32 cellular contexts compared by ENCODE assay signal in genomic region chr5:157115012-157115411, GRCh38. TPM values are rescaled to one million over a fixed set of nuclear protein-coding genes. Genes with fewer than 3 reads are reported as not detected.
A peak's percentile ranks its signal among the peaks of the same experiment; 100 is the strongest.
DNase-seq lines count a peak whose midpoint lies in the region; ATAC-seq, FAIRE-seq and TF ChIP-seq lines count a peak whose summit lies in the region.
"Had no signal": no experiment of that assay in that cellular context is flagged by ENCODE, and none has a peak within 500 bp of the region (broad histone marks: within the 10 kb centered on the region; RNA-seq: fewer than 3 reads in every experiment).

No MANE protein-coding gene starts in this region.

- POLR2A ChIA-PET in CD4-positive, alpha-beta memory T cell (lab: Charles Lee; ENCODE audit: partially characterized antibody) = interaction anchor here (1.4 kb wide), 1 partner anchor 27 kb away, joined by 4 read pairs; the partner anchor contains the start of gene MED7

- no peak overlapping the region for H3K4me3 ChIP-seq in adrenal gland
- H3K4me3 ChIP-seq in smooth muscle cell = no peak overlapping the region
- H3K4me3 ChIP-seq in CD4-positive, alpha-beta memory T cell (ENCODE audit: low read length in 2 of 2) = no peak overlapping the region
- H3K4me3 ChIP-seq: esophagus squamous epithelium, gastrocnemius medialis, upper lobe of right lung had no signal

- no peak overlapping the region for H3K9ac ChIP-seq in smooth muscle cell (ENCODE audit: low read depth)

- H3K36me3 ChIP-seq in adrenal gland (replicated peaks in 1 of 2) = no peaks in the 10 kb centered on the region
- no peaks in the 10 kb centered on the region for H3K36me3 ChIP-seq in smooth muscle cell (ENCODE audit: low read depth)
- H3K36me3 ChIP-seq in CD4-positive, alpha-beta memory T cell (ENCODE audit: insufficient read depth, low read length) = no peaks in the 10 kb centered on the region
- H3K36me3 ChIP-seq: esophagus squamous epithelium, gastrocnemius medialis, upper lobe of right lung had no signal

- H3K27ac ChIP-seq in adrenal gland (peak overlapping the region; percentile 30 to 73 (median 54)), smooth muscle cell (ENCODE audit: low read depth) (peak overlapping the region; percentile 33)
- H3K27ac ChIP-seq in CD4-positive, alpha-beta memory T cell (ENCODE audit: low read depth, low read length) = no peak overlapping the region
- H3K27ac ChIP-seq: esophagus squamous epithelium, gastrocnemius medialis, upper lobe of right lung had no signal

- ATAC-seq in HG03432 (IDR thresholded peaks at IDR 0.05; ENCODE audit: unreplicated experiment) = peak; percentile 49
- ATAC-seq: CD8-positive, alpha-beta T cell; gastrocnemius medialis; Panc1; upper lobe of right lung had no signal

- no peak for TF ChIP-seq POLR2A in adrenal gland (IDR thresholded peaks at IDR 0.05)

- peaks cover 7% of the 10 kb centered on the region for H3F3A ChIP-seq in smooth muscle cell (ENCODE audit: low read depth)

- intact Hi-C loops in activated CD4-positive, alpha-beta T cell treated with anti-CD3 and anti-CD28 coated beads, Interleukin-2, amount 10 ng/mL, durations not matched to agents 24 days and 14 days (cut with micrococcal nuclease) = no loop called here
- intact Hi-C loops in adrenal gland (cut with DNase I) = no loop called here
- intact Hi-C loops in CD4-positive, alpha-beta memory T cell (cut with micrococcal nuclease) = no loop called here

- H3K9me3 ChIP-seq in adrenal gland (replicated peaks in 1 of 3) (no peaks in the 10 kb centered on the region), smooth muscle cell (replicated peaks; ENCODE audit: low read depth) (no peaks in the 10 kb centered on the region)
- no peaks in the 10 kb centered on the region for H3K9me3 ChIP-seq in CD4-positive, alpha-beta memory T cell (ENCODE audit: control insufficient read depth in 1 of 2, low read length in 2 of 2)
- H3K9me3 ChIP-seq: esophagus squamous epithelium, gastrocnemius medialis, upper lobe of right lung had no signal

- H3K27me3 ChIP-seq in adrenal gland (no peaks in the 10 kb centered on the region), smooth muscle cell (ENCODE audit: low read depth) (no peaks in the 10 kb centered on the region)
- no peaks in the 10 kb centered on the region for H3K27me3 ChIP-seq in CD4-positive, alpha-beta memory T cell (ENCODE audit: insufficient read depth, low read length)
- H3K27me3 ChIP-seq: esophagus squamous epithelium, gastrocnemius medialis, upper lobe of right lung had no signal

- TF ChIP-seq CTCF in adrenal gland (IDR thresholded peaks at IDR 0.05) (no peak), smooth muscle cell (IDR thresholded peaks at IDR 0.05; ENCODE audit: borderline replicate concordance, insufficient read depth, poor library complexity, severe bottlenecking) (no peak), D721Med (IDR thresholded peaks at IDR 0.05; ENCODE audit: insufficient read depth, missing control alignments) (no peak)

- peak overlapping the region; percentile 20 for H3K4me2 ChIP-seq in smooth muscle cell

- no peaks in the 10 kb centered on the region for H4K20me1 ChIP-seq in smooth muscle cell (ENCODE audit: low read depth)

- H2AFZ ChIP-seq in smooth muscle cell (ENCODE audit: low read depth) = no peak overlapping the region

- H3K27me3 Mint-ChIP-seq in activated CD4-positive, alpha-beta T cell treated with anti-CD3 and anti-CD28 coated beads, Interleukin-2, amount 10 ng/mL, durations not matched to agents 24 days and 14 days = no peaks in the 10 kb centered on the region
- H3K27me3 Mint-ChIP-seq in CD4-positive, alpha-beta memory T cell = no peaks in the 10 kb centered on the region
- H3K27me3 Mint-ChIP-seq: dendritic cell treated with granulocyte-macrophage colony-stimulating factor and Interleukin-4, amounts not matched to agents 40 ng/mL and 50 ng/mL, for 4 days had no signal

- no peaks in the 10 kb centered on the region for H3K79me2 ChIP-seq in smooth muscle cell (ENCODE audit: low read depth)

- H3K4me3 Mint-ChIP-seq in activated CD4-positive, alpha-beta T cell treated with anti-CD3 and anti-CD28 coated beads, Interleukin-2, amount 10 ng/mL, durations not matched to agents 24 days and 14 days = no peak overlapping the region
- no peak overlapping the region for H3K4me3 Mint-ChIP-seq in CD4-positive, alpha-beta memory T cell
- H3K4me3 Mint-ChIP-seq: CD8-positive, alpha-beta T cell; dendritic cell treated with granulocyte-macrophage colony-stimulating factor and Interleukin-4, amounts not matched to agents 40 ng/mL and 50 ng/mL, for 4 days had no signal

- H3K36me3 Mint-ChIP-seq in activated CD4-positive, alpha-beta T cell treated with anti-CD3 and anti-CD28 coated beads, Interleukin-2, amount 10 ng/mL, durations not matched to agents 24 days and 14 days (ENCODE audit: low read depth) = peaks cover 5% of the 10 kb centered on the region
- H3K36me3 Mint-ChIP-seq in CD4-positive, alpha-beta memory T cell = no peaks in the 10 kb centered on the region
- H3K36me3 Mint-ChIP-seq: CD8-positive, alpha-beta T cell had no signal

- H3K27ac Mint-ChIP-seq in activated CD4-positive, alpha-beta T cell treated with anti-CD3 and anti-CD28 coated beads, Interleukin-2, amount 10 ng/mL, durations not matched to agents 24 days and 14 days = peak overlapping the region; percentile 76
- H3K27ac Mint-ChIP-seq in CD4-positive, alpha-beta memory T cell = peak overlapping the region in 1 of 7 donors; percentile 46
- H3K27ac Mint-ChIP-seq: CD8-positive, alpha-beta T cell; dendritic cell treated with granulocyte-macrophage colony-stimulating factor and Interleukin-4, amounts not matched to agents 40 ng/mL and 50 ng/mL, for 4 days had no signal

- H3K4me1 ChIP-seq in adrenal gland (replicated peaks in 1 of 2) (peaks cover 0 to 20% of the 10 kb centered on the region in 2 donors), smooth muscle cell (ENCODE audit: low read depth) (peaks cover 11% of the 10 kb centered on the region)
- H3K4me1 ChIP-seq in CD4-positive, alpha-beta memory T cell (ENCODE audit: insufficient read depth, low read length) = peaks cover under 1% of the 10 kb centered on the region
- H3K4me1 ChIP-seq: esophagus squamous epithelium, gastrocnemius medialis, upper lobe of right lung had no signal

- CTCF ChIA-PET in CD4-positive, alpha-beta memory T cell (lab: Charles Lee; ENCODE audit: partially characterized antibody) = interaction anchor here (2.0 kb wide), 1 partner anchor 17 kb away, joined by 6 read pairs; no protein-coding TSS in a partner anchor

- FAIRE-seq in D721Med (lab: Jason Lieb, UNC) = no peak
- FAIRE-seq: astrocyte had no signal

- peaks cover 5% of the 10 kb centered on the region for H3K9me3 Mint-ChIP-seq in activated CD4-positive, alpha-beta T cell treated with anti-CD3 and anti-CD28 coated beads, Interleukin-2, amount 10 ng/mL, durations not matched to agents 24 days and 14 days
- no peaks in the 10 kb centered on the region for H3K9me3 Mint-ChIP-seq in CD4-positive, alpha-beta memory T cell
- H3K9me3 Mint-ChIP-seq: CD8-positive, alpha-beta T cell; dendritic cell treated with granulocyte-macrophage colony-stimulating factor and Interleukin-4, amounts not matched to agents 40 ng/mL and 50 ng/mL, for 4 days had no signal

- no peak for DNase-seq in activated CD4-positive, alpha-beta T cell treated with anti-CD3 and anti-CD28 coated beads, Interleukin-2, amount 10 ng/mL, durations not matched to agents 24 days and 14 days
- DNase-seq in activated CD4-positive, alpha-beta T cell treated with anti-CD3 and anti-CD28 coated beads, Interleukin-2, amount 50 U/mL, for 1 hour = no peak
- DNase-seq in adrenal gland (no peak), smooth muscle cell (lab: John Stamatoyannopoulos, UW; ENCODE audit: unreplicated experiment) (no peak), D721Med (ENCODE audit: insufficient read length, low spot score) (no peak), NCI-H1048 (lab: John Stamatoyannopoulos, UW) (no peak)
- no peak for DNase-seq in CD4-positive, alpha-beta memory T cell
- DNase-seq: activated CD4-positive, alpha-beta T cell treated with anti-CD3 and anti-CD28 coated beads, Interleukin-2, amount 50 U/mL, for 48 hours; activated naive CD4-positive, alpha-beta T cell treated with Interleukin-2 at 50 U/mL for 16 hours; activated T-cell treated with anti-CD3 and anti-CD28 coated beads for 4 hours; AML-193; CD8-positive, alpha-beta T cell; central memory CD4-positive, alpha-beta T cell; DMS153; esophagus squamous epithelium; gastrocnemius medialis; hypothalamus; NCI-H1694 treated with DMSO at 0.1 percent for 48 hours; NCI-H2171 treated with DMSO at 0.1 percent for 48 hours; NCI-H526; stimulated activated CD8-positive, alpha-beta memory T cell treated with anti-CD3 and anti-CD28 coated beads, Interleukin-4, amount 100 ng/mL, for 48 hours; upper lobe of right lung had no signal

- H3K4me1 Mint-ChIP-seq in activated CD4-positive, alpha-beta T cell treated with anti-CD3 and anti-CD28 coated beads, Interleukin-2, amount 10 ng/mL, durations not matched to agents 24 days and 14 days = peaks cover 40% of the 10 kb centered on the region
- H3K4me1 Mint-ChIP-seq in CD4-positive, alpha-beta memory T cell = peaks cover 8 to 17% (median 13%) of the 10 kb centered on the region in 4 donors

RNA-seq across cellular contexts. Expression of gene HAVCR2, which starts 6.2 kb away (rescaled TPM):
- total RNA-seq in activated CD4-positive, alpha-beta T cell treated with anti-CD3 and anti-CD28 coated beads, Interleukin-2, amount 10 ng/mL, durations not matched to agents 24 days and 14 days = 70.0 and 73.1 TPM in 2 replicates
- total RNA-seq in adrenal gland = 10 to 100 TPM in 7 of 8 donors, 1 to 10 TPM in 1; 2.4 to 48.6 (median 17.7) TPM
- 10 to 100 TPM in 1 of 3 donors, 1 to 10 TPM in 2; 6.2 to 11.4 (median 7.4) TPM for polyA plus RNA-seq in adrenal gland
- 0.04 and 2.0 TPM in 2 replicates for total RNA-seq in smooth muscle cell
- 0.17 and 0.47 TPM in 2 replicates for polyA plus RNA-seq in smooth muscle cell
- total RNA-seq in CD4-positive, alpha-beta memory T cell = 1 to 10 TPM; 2.7 to 4.5 TPM
- polyA plus RNA-seq in CD4-positive, alpha-beta memory T cell = 1 to 10 TPM; 4.9 to 8.4 TPM
- total RNA-seq: A172 had no signal

RNA-seq across cellular contexts. Expression of gene MED7, which starts 27.7 kb away (rescaled TPM):
- total RNA-seq in activated CD4-positive, alpha-beta T cell treated with anti-CD3 and anti-CD28 coated beads, Interleukin-2, amount 10 ng/mL, durations not matched to agents 24 days and 14 days = 13.2 and 14.6 TPM in 2 replicates
- 10 to 100 TPM in 7 of 8 donors, 1 to 10 TPM in 1; 9.5 to 45.3 (median 16.7) TPM for total RNA-seq in adrenal gland
- 10 to 100 TPM; 16.3 to 42.4 (median 19.6) TPM for polyA plus RNA-seq in adrenal gland
- 9.3 and 12.2 TPM in 2 replicates for total RNA-seq in smooth muscle cell
- polyA plus RNA-seq in smooth muscle cell = 12.7 and 13.5 TPM in 2 replicates
- total RNA-seq in CD4-positive, alpha-beta memory T cell = 10 to 100 TPM; 18.9 to 20.3 TPM
- polyA plus RNA-seq in CD4-positive, alpha-beta memory T cell = 10 to 100 TPM; 13.6 to 16.6 TPM

RNA-seq across cellular contexts. Expression of gene GARIN3, which starts 51.1 kb away (rescaled TPM):
- 0.19 and 0.36 TPM in 2 replicates for total RNA-seq in activated CD4-positive, alpha-beta T cell treated with anti-CD3 and anti-CD28 coated beads, Interleukin-2, amount 10 ng/mL, durations not matched to agents 24 days and 14 days
- total RNA-seq in adrenal gland = not detected
- not detected for polyA plus RNA-seq in adrenal gland
- not detected in 2 replicates for total RNA-seq in smooth muscle cell
- polyA plus RNA-seq in smooth muscle cell = not detected in 2 replicates
- total RNA-seq in CD4-positive, alpha-beta memory T cell = not detected
- polyA plus RNA-seq in CD4-positive, alpha-beta memory T cell = not detected
- total RNA-seq: A172; astrocyte; CD8-positive, alpha-beta T cell; esophagus squamous epithelium; gastrocnemius medialis; H4; liver; posterior vena cava; T-helper 2 cell treated with Interferon-gamma antibody and Interleukin-4, amounts not matched to agents 100 ng/mL and 5 ng/mL, for 36 hours; upper lobe of right lung had no signal
- polyA plus RNA-seq: liver, neural cell had no signal

RNA-seq across cellular contexts. Expression of gene HAVCR1, which starts 56.1 kb away (rescaled TPM):
- total RNA-seq in activated CD4-positive, alpha-beta T cell treated with anti-CD3 and anti-CD28 coated beads, Interleukin-2, amount 10 ng/mL, durations not matched to agents 24 days and 14 days = 1.6 and 2.2 TPM in 2 replicates
- total RNA-seq in adrenal gland (not detected), smooth muscle cell (0.72 TPM in 1 of 2 replicates, not detected in the other)
- polyA plus RNA-seq in adrenal gland (under 1 TPM in 1 of 3 donors, not detected in 2; 0.07 TPM), smooth muscle cell (not detected in 2 replicates)
- total RNA-seq in CD4-positive, alpha-beta memory T cell = 10 to 100 TPM in 1 of 2 experiments, 1 to 10 TPM in 1; 5.7 to 10.1 TPM
- under 1 TPM; 0.91 TPM for polyA plus RNA-seq in CD4-positive, alpha-beta memory T cell
- total RNA-seq: A172, gastrocnemius medialis, upper lobe of right lung had no signal
- polyA plus RNA-seq: neural cell had no signal
